ENCODE assay signal across 21 cellular contexts in the genomic region with DNA sequence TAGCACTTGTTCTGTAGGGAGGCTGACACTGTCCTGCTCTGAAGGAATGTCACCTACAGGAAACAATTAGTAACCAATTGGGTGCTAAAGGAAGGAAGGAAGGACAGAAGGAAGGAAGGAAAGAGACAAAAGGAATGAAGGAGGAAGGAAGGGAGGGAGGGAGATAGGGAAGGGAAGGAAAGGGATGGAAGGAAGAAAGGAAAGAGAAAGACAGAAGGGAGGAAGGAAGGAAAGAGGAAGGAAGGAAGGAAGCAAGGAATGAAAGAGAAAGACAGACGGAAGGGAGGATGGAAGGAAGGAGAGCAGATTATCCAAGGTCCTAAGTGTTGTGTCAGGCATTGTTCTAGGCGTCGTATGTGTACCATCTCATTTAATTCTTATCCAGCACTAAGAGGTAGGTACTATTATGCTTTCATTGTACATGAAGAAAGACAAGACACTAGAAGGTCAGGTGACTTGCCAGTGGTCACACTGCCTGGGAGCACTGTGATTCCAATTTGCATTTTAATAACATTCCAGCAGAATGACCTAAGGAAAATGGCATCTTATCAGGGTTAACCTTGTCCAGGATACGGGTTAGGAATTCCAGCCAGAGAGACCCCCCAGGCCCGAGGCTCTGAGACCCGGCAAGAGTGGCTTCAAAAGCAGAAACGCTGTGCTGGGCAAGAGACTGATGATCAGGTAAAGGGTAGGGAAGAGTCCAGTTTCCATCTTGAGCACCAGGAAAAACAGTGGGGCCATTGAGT. TPM values are rescaled to one million over a fixed set of nuclear protein-coding genes. Genes with fewer than 3 reads are reported as not detected.
"Had no signal": no experiment of that assay in that cellular context is flagged by ENCODE, and none has a peak within 500 bp of the region (broad histone marks: within the 10 kb centered on the region; RNA-seq: fewer than 3 reads in every experiment).

No MANE protein-coding gene starts in this region.

- H3K27me3 ChIP-seq: brain microvascular endothelial cell, foreskin keratinocyte, testis had no signal

- ATAC-seq: activated CD8-positive, alpha-beta T cell treated with anti-CD3 and anti-CD28 coated beads for 36 hours; foreskin keratinocyte had no signal

- H3K36me3 ChIP-seq: brain microvascular endothelial cell, left ventricle myocardium inferior had no signal

- H3K27ac Mint-ChIP-seq: activated CD4-positive, alpha-beta T cell treated with anti-CD3 and anti-CD28 coated beads, Interleukin-2, amount 10 ng/mL, durations not matched to agents 24 days and 14 days; activated CD8-positive, alpha-beta T cell treated with anti-CD3 and anti-CD28 coated beads for 36 hours; activated naive CD4-positive, alpha-beta T cell treated with anti-CD3 and anti-CD28 coated beads for 36 hours; activated T-helper 2 cell treated with anti-CD3 and anti-CD28 coated beads, Interferon-gamma antibody, Interleukin-2, Interleukin-4, amounts not matched to agents 10 μg/mL and 5 μg/mL and 100 μg/mL, durations not matched to agents 14 hours and 24 hours and 36 hours; endodermal cell; type B pancreatic cell had no signal

- H3K27ac ChIP-seq: brain microvascular endothelial cell, dorsolateral prefrontal cortex, epithelial cell of prostate, foreskin keratinocyte, left ventricle myocardium inferior, testis had no signal

- H3K9me3 ChIP-seq: testis had no signal

- H3K9me3 Mint-ChIP-seq: activated CD4-positive, alpha-beta T cell treated with anti-CD3 and anti-CD28 coated beads, Interleukin-2, amount 10 ng/mL, durations not matched to agents 24 days and 14 days; activated CD8-positive, alpha-beta T cell treated with anti-CD3 and anti-CD28 coated beads for 36 hours; activated naive CD4-positive, alpha-beta T cell treated with anti-CD3 and anti-CD28 coated beads for 36 hours; activated T-helper 2 cell treated with anti-CD3 and anti-CD28 coated beads, Interferon-gamma antibody, Interleukin-2, Interleukin-4, amounts not matched to agents 10 μg/mL and 5 μg/mL and 100 μg/mL, durations not matched to agents 14 hours and 24 hours and 36 hours had no signal

- H3K27me3 Mint-ChIP-seq: activated CD8-positive, alpha-beta T cell treated with anti-CD3 and anti-CD28 coated beads for 36 hours had no signal

- H3K4me3 ChIP-seq: dorsolateral prefrontal cortex, left ventricle myocardium inferior, testis had no signal

- H3K4me3 Mint-ChIP-seq: activated CD4-positive, alpha-beta T cell treated with anti-CD3 and anti-CD28 coated beads, Interleukin-2, amount 10 ng/mL, durations not matched to agents 24 days and 14 days; activated CD8-positive, alpha-beta T cell treated with anti-CD3 and anti-CD28 coated beads for 36 hours; activated naive CD4-positive, alpha-beta T cell treated with anti-CD3 and anti-CD28 coated beads for 36 hours; endodermal cell; type B pancreatic cell had no signal

- H3K4me1 ChIP-seq: foreskin keratinocyte, left ventricle myocardium inferior, testis had no signal

- FAIRE-seq: colon had no signal

- DNase-seq: activated CD4-positive, alpha-beta T cell treated with anti-CD3 and anti-CD28 coated beads, Interleukin-2, amount 10 ng/mL, durations not matched to agents 24 days and 14 days; activated CD8-positive, alpha-beta T cell treated with anti-CD3 and anti-CD28 coated beads for 36 hours; activated naive CD4-positive, alpha-beta T cell treated with anti-CD3 and anti-CD28 coated beads for 36 hours; activated T-cell treated with anti-CD3 and anti-CD28 coated beads, Interleukin-2, amount 50 U/mL, for 1 hour; brain microvascular endothelial cell; central memory CD4-positive, alpha-beta T cell; dorsolateral prefrontal cortex; endodermal cell; foreskin keratinocyte; glutamatergic neuron; hypothalamus; left ventricle myocardium inferior; naive B cell; retina; T-helper 1 cell; T1000; testis had no signal

RNA-seq across cellular contexts. Expression of gene CLIC6, which starts 29.6 kb away (rescaled TPM):
- total RNA-seq: activated CD4-positive, alpha-beta T cell treated with anti-CD3 and anti-CD28 coated beads, Interleukin-2, amount 10 ng/mL, durations not matched to agents 24 days and 14 days had no signal
